Comparison of ENCODE assay signal across 25 cellular contexts in the genomic region with DNA sequence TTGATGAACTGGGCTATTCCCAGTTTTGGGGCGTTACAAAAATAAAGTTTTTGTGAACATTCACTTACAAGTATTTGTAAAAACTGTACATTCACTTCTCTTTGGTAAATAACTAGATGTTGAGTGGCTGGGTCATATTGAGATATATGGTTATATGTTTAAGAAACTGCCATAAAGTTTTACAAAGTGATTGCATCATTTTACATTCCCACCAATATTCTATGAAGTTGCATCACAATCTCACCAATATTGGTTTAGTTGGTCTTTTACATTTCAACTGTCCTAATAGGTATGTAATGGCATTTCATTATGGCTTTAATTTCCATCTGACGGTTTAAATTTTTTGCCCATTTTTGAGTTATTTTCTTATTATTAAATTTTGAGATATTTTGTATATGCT.
"Had no signal": no experiment of that assay in that cellular context is flagged by ENCODE, and none has a peak within 500 bp of the region (broad histone marks: within the 10 kb centered on the region; RNA-seq: fewer than 3 reads in every experiment).

No MANE protein-coding gene starts in this region.

- DNase-seq: colonic mucosa; cortex of kidney; effector CD8-positive, alpha-beta T cell; effector memory CD8-positive, alpha-beta T cell; endodermal cell; erythroblast; esophagus squamous epithelium; foreskin melanocyte; gastrocnemius medialis; glutamatergic neuron; head of caudate nucleus; heart right ventricle; hippocampal formation; left cardiac atrium; left lung; left ventricle myocardium superior; lower lobe of right lung; mesenchymal stem cell; mucosa of descending colon; naive B cell; naive thymus-derived CD8-positive, alpha-beta T cell had no signal

- H3K36me3 ChIP-seq: colonic mucosa, esophagus squamous epithelium, gastrocnemius medialis, heart right ventricle, left lung, lower lobe of right lung had no signal

- H3K27me3 ChIP-seq: colonic mucosa, esophagus squamous epithelium, gastrocnemius medialis, heart right ventricle, left lung had no signal

- H3K4me1 ChIP-seq: colonic mucosa, esophagus squamous epithelium, gastrocnemius medialis, heart right ventricle, left lung, lower lobe of right lung had no signal

- H3K9me3 ChIP-seq: colonic mucosa, esophagus squamous epithelium, gastrocnemius medialis, left lung, lower lobe of right lung, mucosa of descending colon had no signal

- ATAC-seq: effector memory CD8-positive, alpha-beta T cell; esophagus mucosa; gastrocnemius medialis; heart right ventricle; left cardiac atrium; left lung; left ventricle myocardium superior; lower lobe of right lung; mucosa of descending colon; naive thymus-derived CD8-positive, alpha-beta T cell had no signal

- H3K27ac ChIP-seq: colonic mucosa, epithelial cell of prostate, esophagus squamous epithelium, gastrocnemius medialis, heart right ventricle, left lung, lower lobe of right lung had no signal

- H3K4me3 ChIP-seq: colonic mucosa, esophagus squamous epithelium, gastrocnemius medialis, heart right ventricle, left lung, lower lobe of right lung, mucosa of descending colon had no signal

- FAIRE-seq: endometrium, keratinocyte had no signal
